ENCODE assay signal across 21 cellular contexts in genomic region chr17:30238387-30239088, GRCh38. TPM values are rescaled to one million over a fixed set of nuclear protein-coding genes. Genes with fewer than 3 reads are reported as not detected.
A peak's percentile ranks its signal among the peaks of the same experiment; 100 is the strongest.
DNase-seq lines count a peak whose midpoint lies in the region; ATAC-seq lines count a peak whose summit lies in the region.
"Had no signal": no experiment of that assay in that cellular context is flagged by ENCODE, and none has a peak within 500 bp of the region (broad histone marks: within the 10 kb centered on the region; RNA-seq: fewer than 3 reads in every experiment).

No MANE protein-coding gene starts in this region.

- DNase-seq in NCI-H748 (lab: John Stamatoyannopoulos, UW; ENCODE audit: unreplicated experiment) (peak; percentile 13), NCI-H748 treated with DMSO at 0.1 percent for 48 hours (lab: John Stamatoyannopoulos, UW) (no peak), astrocyte of the hippocampus (ENCODE audit: low read depth, low spot score) (peak; percentile 8), immature natural killer cell (no peak), sciatic nerve (ENCODE audit: low spot score) (no peak), COLO829 (ENCODE audit: low spot score) (no peak)
- DNase-seq: 8988T; activated effector memory CD4-positive, alpha-beta T cell treated with anti-CD3 and anti-CD28 coated beads, Interleukin-2, amount 50 U/mL, for 16 hours; amygdala; foreskin keratinocyte; GOT3; NCI-H1930; NCI-H510A treated with DMSO at 0.1 percent for 48 hours; PC-3; stimulated activated naive CD4-positive, alpha-beta T cell had no signal

- H3K4me3 Mint-ChIP-seq in immature natural killer cell = peak overlapping the region; percentile 2 to 70 (median 18)

- H3K27me3 Mint-ChIP-seq in immature natural killer cell (ENCODE audit: low read depth in 3 of 3) = peaks cover 14 to 24% (median 17%) of the 10 kb centered on the region in 3 donors

- intact Hi-C loops in sciatic nerve (cut with DNase I) = no loop called here

- H3K4me1 Mint-ChIP-seq in immature natural killer cell = peaks cover 27 to 38% of the 10 kb centered on the region in 2 donors

- peak overlapping the region in 2 of 6 donors; percentile 11 to 24 for H3K27ac Mint-ChIP-seq in immature natural killer cell

- no peaks in the 10 kb centered on the region for H3K9me3 Mint-ChIP-seq in immature natural killer cell

- ATAC-seq in sciatic nerve = peak; percentile 13
- no peak for ATAC-seq in GM18867 (IDR thresholded peaks at IDR 0.05; ENCODE audit: unreplicated experiment)
- no peak for ATAC-seq in GM21723 (IDR thresholded peaks at IDR 0.05; ENCODE audit: unreplicated experiment)
- ATAC-seq: activated CD4-positive, CD25-positive, alpha-beta regulatory T cell treated with anti-CD3 and anti-CD28 coated beads, Interleukin-2, amount 50 U/mL, for 24 hours; foreskin keratinocyte; PC-3 had no signal

- H3K36me3 Mint-ChIP-seq in immature natural killer cell = peaks cover 0 to 3% (median 3%) of the 10 kb centered on the region in 3 donors

RNA-seq across cellular contexts. Expression of gene SLC6A4, which starts 3.0 kb away (rescaled TPM):
- polyA plus RNA-seq in immature natural killer cell = under 1 TPM in 2 of 3 donors, not detected in 1; 0.12 to 0.34 TPM
- 3.0 TPM for total RNA-seq in sciatic nerve
- total RNA-seq: foreskin keratinocyte, HT1080, MCF 10A, PC-3, SJSA1 had no signal
- polyA plus RNA-seq: foreskin keratinocyte had no signal

RNA-seq across cellular contexts. Expression of gene BLMH, which starts 53.2 kb away (rescaled TPM):
- 10 to 100 TPM; 17.2 to 31.3 (median 27.5) TPM for polyA plus RNA-seq in immature natural killer cell
- total RNA-seq in sciatic nerve = 31.3 TPM

Comparison
In these comparisons a context has a peak if more than half of its experiments do, and no peak if none do; other contexts are left out.
1. DNase-seq: peak in NCI-H748 (single experiment) and astrocyte of the hippocampus (single experiment); none in NCI-H748 treated with DMSO at 0.1 percent for 48 hours (single experiment), immature natural killer cell (0 of 3), sciatic nerve (single experiment) and COLO829 (single experiment).